Comparison of ENCODE assay signal across 8 cellular contexts in genomic region chr5:134140530-134141201, GRCh38. TPM values are rescaled to one million over a fixed set of nuclear protein-coding genes. Genes with fewer than 3 reads are reported as not detected.
DNase-seq lines count a peak whose midpoint lies in the region; ATAC-seq and TF ChIP-seq lines count a peak whose summit lies in the region.

No MANE protein-coding gene starts in this region.

- peaks cover 36% of the 10 kb centered on the region for H3K36me3 Mint-ChIP-seq in activated T-helper 1 cell treated with anti-CD3 and anti-CD28 coated beads, Interleukin-12 subunit alpha, Interleukin-12 subunit beta, Interleukin-2, Interleukin-4 antibody, amounts not matched to agents 30 ng/mL and 10 ng/mL and 1 ng/mL, durations not matched to agents 14 hours and 24 hours and 36 hours (ENCODE audit: low read depth)

- intact Hi-C loops in PC-3 (cut with micrococcal nuclease), result loop anchor here (1.0 to 2.0 kb wide), 2 partner anchors 38 to 101 kb away; no protein-coding TSS in a partner anchor
- intact Hi-C loops in activated T-helper 1 cell treated with anti-CD3 and anti-CD28 coated beads, Interleukin-12 subunit alpha, Interleukin-12 subunit beta, Interleukin-2, Interleukin-4 antibody, amounts not matched to agents 30 ng/mL and 10 ng/mL and 1 ng/mL, durations not matched to agents 14 hours and 24 hours and 36 hours (cut with micrococcal nuclease), result loop anchor here (1.0 kb wide), 2 partner anchors 8 to 101 kb away; no protein-coding TSS in a partner anchor

- no peak overlapping the region for H3K4me3 ChIP-seq in PC-3 (ENCODE audit: low read length)

- TF ChIP-seq CTCF in PC-3 (conservative IDR thresholded peaks at IDR 0.05; ENCODE audit: low read depth, low read length), result peak; percentile 68
- peak; percentile 95 for TF ChIP-seq CTCF in foreskin keratinocyte (conservative IDR thresholded peaks at IDR 0.05)
- TF ChIP-seq CTCF in omental fat pad (IDR thresholded peaks at IDR 0.05), result peak in 1 of 3 donors; percentile 35

- no peak overlapping the region for H3K4me3 Mint-ChIP-seq in activated T-helper 1 cell treated with anti-CD3 and anti-CD28 coated beads, Interleukin-12 subunit alpha, Interleukin-12 subunit beta, Interleukin-2, Interleukin-4 antibody, amounts not matched to agents 30 ng/mL and 10 ng/mL and 1 ng/mL, durations not matched to agents 14 hours and 24 hours and 36 hours

- H3K27ac ChIP-seq in PC-3 (ENCODE audit: low read length) (0 out of 2 replicates have a peak overlapping the region, but pooled peaks have one; percentile 16), foreskin keratinocyte (no peak overlapping the region)

- DNase-seq in stimulated activated CD4-positive, alpha-beta T cell treated with anti-CD3 and anti-CD28 coated beads, Interleukin-12 subunit alpha, Interleukin-12 subunit beta, amount 100 ng/mL, for 48 hours (ENCODE audit: low read depth in 2 of 3, low spot score in 1 of 3), result peak; percentile 54 to 61 (median 59)
- DNase-seq in stimulated activated CD4-positive, alpha-beta T cell treated with anti-CD3 and anti-CD28 coated beads, Interleukin-12 subunit alpha, Interleukin-12 subunit beta, amount 100 ng/mL, for 4 hours, result no peak
- DNase-seq in HT-29 (ENCODE audit: low spot score), result peak; percentile 92
- DNase-seq in PC-3, result peak; percentile 88
- peak; percentile 43 for DNase-seq in activated T-helper 1 cell treated with anti-CD3 and anti-CD28 coated beads, Interleukin-12 subunit alpha, Interleukin-12 subunit beta, Interleukin-2, Interleukin-4 antibody, amounts not matched to agents 30 ng/mL and 10 ng/mL and 1 ng/mL, durations not matched to agents 14 hours and 24 hours and 36 hours (ENCODE audit: low spot score)
- DNase-seq in foreskin keratinocyte, result peak; percentile 67 to 86
- DNase-seq in omental fat pad (ENCODE audit: low spot score), result peak; percentile 27

- peaks cover 65% of the 10 kb centered on the region for H3K4me1 Mint-ChIP-seq in activated T-helper 1 cell treated with anti-CD3 and anti-CD28 coated beads, Interleukin-12 subunit alpha, Interleukin-12 subunit beta, Interleukin-2, Interleukin-4 antibody, amounts not matched to agents 30 ng/mL and 10 ng/mL and 1 ng/mL, durations not matched to agents 14 hours and 24 hours and 36 hours (ENCODE audit: low read depth)

- H3K9me2 ChIP-seq in PC-3 (replicated peaks; ENCODE audit: low read length), result no peaks in the 10 kb centered on the region

- H3K9me3 ChIP-seq in PC-3 (ENCODE audit: low read length), result no peaks in the 10 kb centered on the region

- H3K4me2 ChIP-seq in PC-3 (ENCODE audit: low read length), result no peak overlapping the region

- CTCF ChIA-PET in PC-3 (lab: Charles Lee), result interaction anchor here (0.6 to 2.6 kb wide), 4 partner anchors 16 to 114 kb away, joined by 3 to 21 read pairs (median 4); no protein-coding TSS in a partner anchor

- no peaks in the 10 kb centered on the region for H3K9me3 Mint-ChIP-seq in activated T-helper 1 cell treated with anti-CD3 and anti-CD28 coated beads, Interleukin-12 subunit alpha, Interleukin-12 subunit beta, Interleukin-2, Interleukin-4 antibody, amounts not matched to agents 30 ng/mL and 10 ng/mL and 1 ng/mL, durations not matched to agents 14 hours and 24 hours and 36 hours

- no peak overlapping the region for H3K27ac Mint-ChIP-seq in activated T-helper 1 cell treated with anti-CD3 and anti-CD28 coated beads, Interleukin-12 subunit alpha, Interleukin-12 subunit beta, Interleukin-2, Interleukin-4 antibody, amounts not matched to agents 30 ng/mL and 10 ng/mL and 1 ng/mL, durations not matched to agents 14 hours and 24 hours and 36 hours

- peaks cover 16% of the 10 kb centered on the region for H3K36me3 ChIP-seq in PC-3 (ENCODE audit: low read depth, low read length)

- H2AFZ ChIP-seq in PC-3 (ENCODE audit: low read length), result no peak overlapping the region

- peaks cover 5% of the 10 kb centered on the region; the same call in 1 of the 2 replicates for H4K20me1 ChIP-seq in PC-3 (ENCODE audit: low read length)

- no TSS peak for BruUV-seq in PC-3 (replicated peaks; lab: Mats Ljungman, UMichigan)

- H3K9ac ChIP-seq in PC-3 (ENCODE audit: low read length), result no peak overlapping the region

- H3F3A ChIP-seq in PC-3 (ENCODE audit: low read length, unreplicated experiment), result no peaks in the 10 kb centered on the region

- H3K79me2 ChIP-seq in PC-3 (ENCODE audit: low read length), result peaks cover 22% of the 10 kb centered on the region; the same call in 1 of the 2 replicates

- H3K4me1 ChIP-seq in PC-3 (ENCODE audit: insufficient read depth, low read length), result peaks cover 22% of the 10 kb centered on the region
- peaks cover 8% of the 10 kb centered on the region for H3K4me1 ChIP-seq in foreskin keratinocyte

- H3K27me3 Mint-ChIP-seq in activated T-helper 1 cell treated with anti-CD3 and anti-CD28 coated beads, Interleukin-12 subunit alpha, Interleukin-12 subunit beta, Interleukin-2, Interleukin-4 antibody, amounts not matched to agents 30 ng/mL and 10 ng/mL and 1 ng/mL, durations not matched to agents 14 hours and 24 hours and 36 hours (ENCODE audit: insufficient read depth), result peaks cover 4% of the 10 kb centered on the region

- POLR2A ChIA-PET in PC-3 (lab: Charles Lee; ENCODE audit: unreplicated experiment), result no interaction called here

- H3K27me3 ChIP-seq in PC-3 (ENCODE audit: low read length), result no peaks in the 10 kb centered on the region
- H3K27me3 ChIP-seq in foreskin keratinocyte, result no peaks in the 10 kb centered on the region

- peak; percentile 77 for ATAC-seq in PC-3
- ATAC-seq in foreskin keratinocyte, result peak; percentile 69
- peak; percentile 29 for ATAC-seq in omental fat pad (ENCODE audit: low FRiP score)
- ATAC-seq in HG02763 (IDR thresholded peaks at IDR 0.05; ENCODE audit: unreplicated experiment), result no peak

RNA-seq across cellular contexts. Expression of gene TCF7, which starts 26.2 kb away (rescaled TPM):
- 23.8 and 28.5 TPM in 2 replicates for total RNA-seq in HT-29 (2014; rRNA removed; shearing (Covaris generic))
- total RNA-seq in PC-3 (2014; rRNA removed) (3.9 and 7.0 TPM in 2 replicates), foreskin keratinocyte (0.63 and 0.88 TPM in 2 replicates), omental fat pad (1 to 10 TPM; 1.6 to 4.3 (median 2.7) TPM)
- total RNA-seq in activated T-helper 1 cell treated with anti-CD3 and anti-CD28 coated beads, Interleukin-12 subunit alpha, Interleukin-12 subunit beta, Interleukin-2, Interleukin-4 antibody, amounts not matched to agents 30 ng/mL and 10 ng/mL and 1 ng/mL, durations not matched to agents 14 hours and 24 hours and 36 hours, result 76.3 and 77.2 TPM in 2 replicates
- polyA plus RNA-seq in foreskin keratinocyte, result 0.41 and 0.55 TPM in 2 replicates

RNA-seq across cellular contexts. Expression of gene SKP1, which starts 36.1 kb away (rescaled TPM):
- 82.2 and 87.7 TPM in 2 replicates for total RNA-seq in HT-29 (2014; rRNA removed; shearing (Covaris generic))
- total RNA-seq in PC-3 (2014; rRNA removed), result 197 and 220 TPM in 2 replicates
- 259 and 265 TPM in 2 replicates for total RNA-seq in activated T-helper 1 cell treated with anti-CD3 and anti-CD28 coated beads, Interleukin-12 subunit alpha, Interleukin-12 subunit beta, Interleukin-2, Interleukin-4 antibody, amounts not matched to agents 30 ng/mL and 10 ng/mL and 1 ng/mL, durations not matched to agents 14 hours and 24 hours and 36 hours
- 413 and 426 TPM in 2 replicates for total RNA-seq in foreskin keratinocyte
- 510 and 553 TPM in 2 replicates for polyA plus RNA-seq in foreskin keratinocyte
- 100 to 1,000 TPM; 121 to 219 (median 211) TPM for total RNA-seq in omental fat pad
